12 cellular contexts compared by ENCODE assay signal in the genomic region with DNA sequence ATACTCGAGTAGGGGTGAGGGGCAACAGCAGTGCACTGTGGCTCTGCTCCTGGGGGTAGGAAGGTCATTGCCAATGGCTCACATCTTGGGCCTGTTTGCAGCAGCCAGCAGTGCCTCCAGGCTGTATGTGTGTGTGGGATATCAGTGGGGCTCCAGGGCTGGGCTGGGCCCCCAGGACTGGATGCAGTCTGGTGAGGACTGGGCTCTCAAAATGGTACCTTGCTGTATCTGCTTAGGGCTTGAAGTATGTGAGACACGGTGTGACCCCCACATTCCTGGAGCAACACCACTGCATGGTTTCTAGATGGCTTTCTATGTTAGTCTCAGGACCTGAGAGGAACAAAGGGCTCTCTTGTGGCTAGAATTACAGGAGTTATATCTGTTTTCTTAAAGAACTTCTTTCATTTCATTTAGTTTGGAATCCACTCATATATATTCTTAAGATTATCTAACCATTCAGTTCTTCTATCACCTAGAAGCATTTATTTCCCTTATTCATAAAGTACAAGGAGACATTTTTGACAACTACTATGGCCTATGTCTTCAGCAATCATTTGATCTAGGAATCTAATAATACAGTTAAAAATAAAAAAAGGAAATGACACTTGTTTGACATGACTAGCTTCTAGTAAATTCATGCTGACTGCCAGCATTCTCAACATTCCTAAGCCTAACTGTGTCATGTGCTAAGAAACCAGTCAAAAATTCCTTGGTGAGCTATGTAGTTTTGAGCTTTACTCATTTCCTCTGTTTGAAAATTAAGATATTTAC.
DNase-seq lines count a peak whose midpoint lies in the region; ATAC-seq and TF ChIP-seq lines count a peak whose summit lies in the region.
"Had no signal": no experiment of that assay in that cellular context is flagged by ENCODE, and none has a peak within 500 bp of the region (broad histone marks: within the 10 kb centered on the region; RNA-seq: fewer than 3 reads in every experiment).

No MANE protein-coding gene starts in this region.

- H3K9me2 ChIP-seq in MM.1S (replicated peaks; ENCODE audit: insufficient read depth, low read length): no peaks in the 10 kb centered on the region

- H3K9me3 ChIP-seq in osteoblast (ENCODE audit: low read depth, low read length): peaks cover 3% of the 10 kb centered on the region
- no peaks in the 10 kb centered on the region for H3K9me3 ChIP-seq in MM.1S (replicated peaks; ENCODE audit: insufficient read depth, low read length)

- H3F3A ChIP-seq in MM.1S (ENCODE audit: insufficient read depth, low read length): no peaks in the 10 kb centered on the region

- H3K4me3 ChIP-seq in osteoblast (ENCODE audit: insufficient read depth, low read length) (no peak overlapping the region), MM.1S (ENCODE audit: low read length) (no peak overlapping the region)
- H3K4me3 ChIP-seq: psoas muscle, stomach had no signal

- no peaks in the 10 kb centered on the region for H3K36me3 ChIP-seq in osteoblast (ENCODE audit: insufficient read depth, low read length)
- no peaks in the 10 kb centered on the region for H3K36me3 ChIP-seq in MM.1S (replicated peaks; ENCODE audit: insufficient read depth, low read length)
- H3K36me3 ChIP-seq: stomach had no signal

- peak; percentile 66 for DNase-seq in Daoy (ENCODE audit: low read depth)
- DNase-seq in RKO (ENCODE audit: low spot score): peak; percentile 98
- DNase-seq in fibroblast of gingiva (ENCODE audit: low read depth): peak; percentile 73
- DNase-seq in osteoblast (ENCODE audit: insufficient read length, low spot score, missing footprints): no peak
- no peak for DNase-seq in inferior parietal cortex (ENCODE audit: extremely low spot score)
- no peak for DNase-seq in NCI-H1092 treated with DMSO at 0.1 percent for 48 hours (lab: John Stamatoyannopoulos, UW)
- DNase-seq in MM.1S: no peak
- DNase-seq: effector memory CD4-positive, alpha-beta T cell; NK-92 treated with Interleukin-12 subunit alpha and Interleukin-12 subunit beta, amount 100 ng/mL, for 24 hours; psoas muscle; stomach had no signal

- H3K4me1 ChIP-seq in osteoblast (ENCODE audit: insufficient read depth, low read length) (peaks cover 18% of the 10 kb centered on the region), MM.1S (ENCODE audit: low read length) (no peaks in the 10 kb centered on the region)
- H3K4me1 ChIP-seq: psoas muscle, stomach had no signal

- H3K4me2 ChIP-seq in osteoblast (ENCODE audit: insufficient read depth, low read length): peak overlapping the region; percentile 46
- H3K4me2 ChIP-seq in MM.1S (ENCODE audit: low read depth, low read length): no peak overlapping the region

- no peaks in the 10 kb centered on the region for H3K27me3 ChIP-seq in osteoblast (ENCODE audit: insufficient read depth, low read length)
- H3K27me3 ChIP-seq in MM.1S (replicated peaks; ENCODE audit: insufficient read depth, low read length): no peaks in the 10 kb centered on the region
- H3K27me3 ChIP-seq: stomach had no signal

- ATAC-seq in GM18519 (IDR thresholded peaks at IDR 0.05; ENCODE audit: low FRiP score, unreplicated experiment): no peak
- ATAC-seq: psoas muscle had no signal

- peak overlapping the region; percentile 87 for H3K27ac ChIP-seq in osteoblast (ENCODE audit: low read depth, low read length)
- no peak overlapping the region for H3K27ac ChIP-seq in MM.1S (ENCODE audit: low read length)
- H3K27ac ChIP-seq: psoas muscle, stomach had no signal

- H3K79me2 ChIP-seq in osteoblast (ENCODE audit: insufficient read depth, low read length) (no peaks in the 10 kb centered on the region), MM.1S (ENCODE audit: low read length) (no peaks in the 10 kb centered on the region)

- peak overlapping the region; percentile 60 for H2AFZ ChIP-seq in osteoblast (ENCODE audit: low read length)
- H2AFZ ChIP-seq in MM.1S (ENCODE audit: low read length): no peak overlapping the region

- H3K9ac ChIP-seq in MM.1S (ENCODE audit: low read length): no peak overlapping the region

- no peak for TF ChIP-seq CTCF in osteoblast (IDR thresholded peaks at IDR 0.05; ENCODE audit: extremely low read depth, low read depth, low read length)
- TF ChIP-seq CTCF in MM.1S (IDR thresholded peaks at IDR 0.05; ENCODE audit: low read length): no peak

- H4K20me1 ChIP-seq in osteoblast (ENCODE audit: insufficient read depth, low read length) (no peaks in the 10 kb centered on the region), MM.1S (ENCODE audit: insufficient read depth, low read length) (no peaks in the 10 kb centered on the region)

Comparison
In these comparisons a context has a peak if more than half of its experiments do, and no peak if none do; other contexts are left out.
1. DNase-seq: peak in Daoy (single experiment), RKO (single experiment) and fibroblast of gingiva (single experiment); none in osteoblast (single experiment), inferior parietal cortex (single experiment), NCI-H1092 treated with DMSO at 0.1 percent for 48 hours (single experiment) and MM.1S (single experiment).